In genomic region chr2:47035615-47036488, GRCh38 we compare ENCODE assay signal across 8 cellular contexts.
DNase-seq lines count a peak whose midpoint lies in the region; ATAC-seq and TF ChIP-seq lines count a peak whose summit lies in the region.

No MANE protein-coding gene starts in this region.

- H3K36me3 ChIP-seq in heart left ventricle (peaks cover 0 to 27% (median 0%) of the 10 kb centered on the region in 9 donors), mucosa of rectum (ENCODE audit: control insufficient read depth in 2 of 2, insufficient read depth in 2 of 2, low read length in 2 of 2) (peaks cover 0 to 37% of the 10 kb centered on the region in 2 donors), upper lobe of right lung (peaks cover 19% of the 10 kb centered on the region)

- H3K27me3 ChIP-seq in heart left ventricle: no peaks in the 10 kb centered on the region
- H3K27me3 ChIP-seq in mucosa of rectum (ENCODE audit: control insufficient read depth in 2 of 2, insufficient read depth in 2 of 2, low read length in 2 of 2): no peaks in the 10 kb centered on the region
- H3K27me3 ChIP-seq in upper lobe of right lung: no peaks in the 10 kb centered on the region

- intact Hi-C loops in heart left ventricle (cut with DNase I): loop anchor here in 1 of 10 donors (5.0 kb wide), 1 partner anchor 236 kb away; no protein-coding TSS in a partner anchor
- intact Hi-C loops in left cardiac atrium (cut with DNase I): no loop called here
- intact Hi-C loops in upper lobe of right lung (cut with DNase I): no loop called here

- peaks cover 6% of the 10 kb centered on the region for H3K36me3 Mint-ChIP-seq in brain

- 77 to 84% (median 77%) methylated on average over 7 of the region's 7 CpGs for WGBS in heart left ventricle, 4 donors

- ATAC-seq in heart left ventricle: no peak
- no peak for ATAC-seq in left cardiac atrium
- no peak for ATAC-seq in upper lobe of right lung

- H3K4me3 ChIP-seq in heart left ventricle: no peak overlapping the region
- no peak overlapping the region for H3K4me3 ChIP-seq in mucosa of rectum (ENCODE audit: low read length in 2 of 2)
- no peak overlapping the region for H3K4me3 ChIP-seq in upper lobe of right lung

- H3K27ac ChIP-seq in heart left ventricle (peak overlapping the region; percentile 72 to 98 (median 94)), mucosa of rectum (ENCODE audit: low read depth in 2 of 2, low read length in 2 of 2) (peak overlapping the region; percentile 42 to 89), upper lobe of right lung (peak overlapping the region; percentile 87)

- H3K27me3 Mint-ChIP-seq in brain: no peaks in the 10 kb centered on the region

- peaks cover 20 to 95% (median 66%) of the 10 kb centered on the region in 12 donors for H3K4me1 ChIP-seq in heart left ventricle
- H3K4me1 ChIP-seq in mucosa of rectum (ENCODE audit: control insufficient read depth in 2 of 2, insufficient read depth in 2 of 2, low read length in 2 of 2): peaks cover 35 to 37% of the 10 kb centered on the region in 2 donors
- peaks cover 68% of the 10 kb centered on the region for H3K4me1 ChIP-seq in upper lobe of right lung

- peak overlapping the region in 4 of 5 experiments; percentile 29 to 97 (median 91) for H3K27ac Mint-ChIP-seq in brain

- DNase-seq in heart left ventricle: no peak
- no peak for DNase-seq in left cardiac atrium
- no peak for DNase-seq in upper lobe of right lung
- no peak for DNase-seq in stimulated activated CD4-positive, alpha-beta T cell treated with anti-CD3 and anti-CD28 coated beads, Interleukin-15, amount 100 ng/mL, for 24 hours
- DNase-seq in epidermal melanocyte (ENCODE audit: insufficient read length, low spot score): no peak
- DNase-seq in mucosa of gallbladder (ENCODE audit: low spot score): no peak

- H3K4me3 Mint-ChIP-seq in brain: no peak overlapping the region

- H3K9me3 ChIP-seq in heart left ventricle (no peaks in the 10 kb centered on the region), mucosa of rectum (ENCODE audit: control insufficient read depth in 2 of 2, low read length in 2 of 2) (no peaks in the 10 kb centered on the region), upper lobe of right lung (no peaks in the 10 kb centered on the region)

- peaks cover 83% of the 10 kb centered on the region for H3K4me1 Mint-ChIP-seq in brain

- TF ChIP-seq CTCF in heart left ventricle (IDR thresholded peaks at IDR 0.05): no peak
- no peak for TF ChIP-seq CTCF in brain (conservative IDR thresholded peaks at IDR 0.05)
- TF ChIP-seq CTCF in upper lobe of right lung (IDR thresholded peaks at IDR 0.05): no peak

- TF ChIP-seq POLR2A in heart left ventricle (IDR thresholded peaks at IDR 0.05): no peak

- H3K9ac ChIP-seq in mucosa of rectum (ENCODE audit: low read depth in 1 of 2, low read length in 2 of 2): no peak overlapping the region

- H3K9me3 Mint-ChIP-seq in brain: no peaks in the 10 kb centered on the region
